ENCODE assay signal across 8 cellular contexts in the genomic region with DNA sequence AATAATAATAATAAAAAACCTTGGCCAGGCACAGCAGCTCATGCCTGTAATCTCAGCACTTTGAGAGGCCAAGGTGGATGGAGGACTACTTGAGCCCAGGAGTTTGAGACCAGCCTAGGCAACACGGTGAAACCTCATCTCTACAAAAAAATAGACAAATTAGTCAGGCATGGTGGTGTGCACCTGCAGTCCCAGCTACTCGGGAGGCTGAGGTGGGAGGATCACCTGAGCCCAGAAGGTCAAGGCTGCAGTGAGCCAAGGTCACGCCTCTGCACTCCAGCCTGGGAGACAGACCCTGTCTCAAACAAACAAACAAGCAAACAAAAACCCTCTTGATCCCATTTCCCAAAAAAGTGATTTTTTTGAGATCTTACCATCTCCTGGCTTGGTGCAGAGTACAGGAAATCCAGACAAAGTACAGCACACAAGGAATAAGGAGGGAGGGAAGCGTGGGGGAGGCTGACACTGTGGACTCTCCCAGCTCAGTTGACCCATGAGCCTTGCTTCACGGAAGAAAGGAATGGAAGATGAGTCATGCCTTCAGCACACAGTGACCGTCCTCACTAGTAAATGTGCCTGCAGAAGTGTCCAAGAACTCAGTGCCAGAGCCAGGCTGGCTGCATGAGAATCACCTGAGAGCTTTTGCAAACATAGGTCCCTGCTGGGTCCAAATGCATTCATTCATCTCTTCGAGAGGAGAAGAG.
DNase-seq lines count a peak whose midpoint lies in the region; ATAC-seq and TF ChIP-seq lines count a peak whose summit lies in the region.
"Not testable (repeated sequence)": the region's sequence is repeated elsewhere in the genome, so short reads cannot be mapped to it uniquely, and the experiment has no call there.

No MANE protein-coding gene starts in this region.

- H3K79me1 ChIP-seq in mesendoderm (ENCODE audit: low read length) = not testable (repeated sequence)

- H3K9ac ChIP-seq in mesendoderm (ENCODE audit: low read length); smooth muscle cell (ENCODE audit: low read depth): not testable (repeated sequence)

- H3K4ac ChIP-seq in mesendoderm (ENCODE audit: low read depth, low read length) = not testable (repeated sequence)

- not testable (repeated sequence) for H3K36me3 ChIP-seq in mesendoderm (ENCODE audit: control insufficient read depth, insufficient read depth, low read length); smooth muscle cell (ENCODE audit: low read depth)

- H2BK5ac ChIP-seq in mesendoderm (ENCODE audit: low read length) = not testable (repeated sequence)

- H3K56ac ChIP-seq in mesendoderm (ENCODE audit: low read length) = peak overlapping the region; percentile 17

- H3K27ac ChIP-seq in mesendoderm (ENCODE audit: low read depth, low read length); smooth muscle cell (ENCODE audit: low read depth): not testable (repeated sequence)

- not testable (repeated sequence) for H3K9me3 ChIP-seq in smooth muscle cell (replicated peaks; ENCODE audit: low read depth)

- H3K23ac ChIP-seq in mesendoderm (ENCODE audit: low read length) = not testable (repeated sequence)

- H3K4me3 Mint-ChIP-seq in WTC11 = not testable (repeated sequence)

- H4K8ac ChIP-seq in mesendoderm (ENCODE audit: low read depth, low read length) = not testable (repeated sequence)

- not testable (repeated sequence) for H2AFZ ChIP-seq in smooth muscle cell (ENCODE audit: low read depth)

- not testable (repeated sequence) for H2BK15ac ChIP-seq in mesendoderm (replicated peaks; ENCODE audit: low read depth)

- ATAC-seq in WTC11 = not testable (repeated sequence)

- H3K9me3 Mint-ChIP-seq in WTC11 = not testable (repeated sequence)

- TF ChIP-seq CTCF in LNCaP clone FGC (IDR thresholded peaks at IDR 0.05; ENCODE audit: control insufficient read depth, extremely low read depth, insufficient read depth); WTC11 (IDR thresholded peaks at IDR 0.05); choroid plexus epithelial cell (conservative IDR thresholded peaks at IDR 0.05; ENCODE audit: low read depth, low read length); smooth muscle cell (IDR thresholded peaks at IDR 0.05; ENCODE audit: borderline replicate concordance, insufficient read depth, poor library complexity, severe bottlenecking): not testable (repeated sequence)

- CTCF ChIA-PET in WTC11 (lab: Charles Lee) = interaction anchor here (1.0 to 1.2 kb wide), 3 partner anchors 17 to 93 kb away, joined by 3 to 5 read pairs (median 4); no protein-coding TSS in a partner anchor

- not testable (repeated sequence) for H3K27me3 ChIP-seq in mesendoderm (ENCODE audit: insufficient read depth, low read length, poor library complexity); smooth muscle cell (ENCODE audit: low read depth)

- H3K4me2 ChIP-seq in mesendoderm (ENCODE audit: low read length) = not testable (repeated sequence)
- peak overlapping the region; percentile 54 for H3K4me2 ChIP-seq in smooth muscle cell

- peak overlapping the region; percentile 93; the same call in 1 of the 2 replicates for H3K27ac Mint-ChIP-seq in WTC11

- not testable (repeated sequence) for H3K27me3 Mint-ChIP-seq in WTC11 (ENCODE audit: low read depth)

- not testable (repeated sequence) for H3K18ac ChIP-seq in mesendoderm (ENCODE audit: low read length)

- H3K4me1 ChIP-seq in mesendoderm (ENCODE audit: control insufficient read depth, low read depth, low read length); smooth muscle cell (ENCODE audit: low read depth): not testable (repeated sequence)

- H2BK120ac ChIP-seq in mesendoderm (ENCODE audit: low read depth, low read length) = not testable (repeated sequence)

- POLR2A ChIA-PET in WTC11 (lab: Charles Lee) = not testable (repeated sequence)

- H3K4me3 ChIP-seq in LNCaP clone FGC (ENCODE audit: low read depth, low read length); choroid plexus epithelial cell (ENCODE audit: low read depth, low read length); mesendoderm (ENCODE audit: low read length); smooth muscle cell: not testable (repeated sequence)

- not testable (repeated sequence) for H3K36me3 Mint-ChIP-seq in WTC11

- H3K79me2 ChIP-seq in mesendoderm (ENCODE audit: control insufficient read depth, insufficient read depth, low read length); smooth muscle cell (ENCODE audit: low read depth): not testable (repeated sequence)

- no CpG with 5 or more reads among the region's 7 CpGs for WGBS in mesendoderm (ENCODE audit: extremely low coverage, insufficient coverage, low lambda C conversion rate)
- WGBS in smooth muscle cell (ENCODE audit: low lambda C conversion rate) = 46% methylated on average over 7 of the region's 7 CpGs

- not testable (repeated sequence) for H4K5ac ChIP-seq in mesendoderm (ENCODE audit: low read length)

- peak; percentile 9 for DNase-seq in AG20443 (ENCODE audit: low spot score)
- DNase-seq in ELR (ENCODE audit: low read depth) = peak; percentile 19
- peak; percentile 7 for DNase-seq in LNCaP clone FGC (ENCODE audit: low read depth)
- not testable (repeated sequence) for DNase-seq in WTC11 (ENCODE audit: low spot score); smooth muscle cell (lab: John Stamatoyannopoulos, UW; ENCODE audit: unreplicated experiment)
- peak; percentile 10 for DNase-seq in choroid plexus epithelial cell (ENCODE audit: low read depth)
- DNase-seq in iPS-NIHi7 (ENCODE audit: extremely low spot score) = peak; percentile 10
- DNase-seq in mesendoderm = peak; percentile 45

- peaks cover 60% of the 10 kb centered on the region for H3K4me1 Mint-ChIP-seq in WTC11

- not testable (repeated sequence) for H4K20me1 ChIP-seq in smooth muscle cell (ENCODE audit: low read depth)

- H2AK5ac ChIP-seq in mesendoderm (ENCODE audit: low read length) = not testable (repeated sequence)

- H3F3A ChIP-seq in smooth muscle cell (ENCODE audit: low read depth) = not testable (repeated sequence)
